In genomic region chr22:35450824-35451541, GRCh38 we compare ENCODE assay signal across 19 cellular contexts. TPM values are rescaled to one million over a fixed set of nuclear protein-coding genes. Genes with fewer than 3 reads are reported as not detected.
DNase-seq lines count a peak whose midpoint lies in the region; TF ChIP-seq lines count a peak whose summit lies in the region.
"Had no signal": no experiment of that assay in that cellular context is flagged by ENCODE, and none has a peak within 500 bp of the region (broad histone marks: within the 10 kb centered on the region; RNA-seq: fewer than 3 reads in every experiment).

No MANE protein-coding gene starts in this region.

- H3K27ac Mint-ChIP-seq in brain (peak overlapping the region in 3 of 5 experiments; percentile 61 to 96 (median 79)), type B pancreatic cell (no peak overlapping the region)
- H3K27ac Mint-ChIP-seq: B cell; CD4-positive, alpha-beta T cell had no signal

- H3K4me3 ChIP-seq in HEK293 (ENCODE audit: low read depth, low read length) (no peak overlapping the region), neural cell (ENCODE audit: low read length) (peak overlapping the region; percentile 25)
- H3K4me3 ChIP-seq: MG63 had no signal

- no peaks in the 10 kb centered on the region for H3K9me3 ChIP-seq in HEK293 (ENCODE audit: control insufficient read depth, insufficient read depth, low read depth, low read length)
- H3K9me3 ChIP-seq in neural cell (ENCODE audit: low read length): no peaks in the 10 kb centered on the region
- H3K9me3 ChIP-seq: MG63 had no signal

- H2AFZ ChIP-seq in neural cell (ENCODE audit: low read depth, low read length): no peak overlapping the region

- H3K4me2 ChIP-seq in neural cell (ENCODE audit: low read length): no peak overlapping the region

- TF ChIP-seq RAD21 in neural cell (conservative IDR thresholded peaks at IDR 0.05): no peak

- no peaks in the 10 kb centered on the region for H3F3A ChIP-seq in neural cell (ENCODE audit: insufficient read depth, low read length, poor library complexity, severe bottlenecking)

- peaks cover 7% of the 10 kb centered on the region for H3K4me1 ChIP-seq in HEK293 (ENCODE audit: control insufficient read depth, insufficient read depth, low read length)

- no peaks in the 10 kb centered on the region for H4K20me1 ChIP-seq in neural cell (ENCODE audit: insufficient read depth)

- DNase-seq in type B pancreatic cell (ENCODE audit: extremely low spot score, unreplicated experiment) (no peak), NCI-H2171 (lab: John Stamatoyannopoulos, UW) (no peak), hippocampal formation (lab: John Stamatoyannopoulos, UW) (no peak), NCI-H524 treated with DMSO at 0.1 percent for 48 hours (lab: John Stamatoyannopoulos, UW) (no peak)
- DNase-seq: CD4-positive, alpha-beta T cell; DMS53; Karpas-422; MG63; NCI-H1092; NCI-H1694; NCI-H2107; NCI-H748 treated with DMSO at 0.1 percent for 48 hours; RPMI8226; SIG-M5 had no signal

- CTCF ChIA-PET in HEK293 (lab: Yijun Ruan, JAX): interaction anchor here (1.0 kb wide), 1 partner anchor 132 kb away, joined by 4 read pairs; no protein-coding TSS in a partner anchor

- H3K27me3 Mint-ChIP-seq in brain (no peaks in the 10 kb centered on the region), type B pancreatic cell (peaks cover 12% of the 10 kb centered on the region)
- H3K27me3 Mint-ChIP-seq: B cell; CD4-positive, alpha-beta T cell had no signal

- H3K27ac ChIP-seq in 22Rv1 (peak overlapping the region; percentile 67; the same call in 1 of the 2 replicates), HEK293 (ENCODE audit: extremely low read depth, low read depth, low read length) (no peak overlapping the region), neural cell (ENCODE audit: low read length) (peak overlapping the region; percentile 62)

- no peaks in the 10 kb centered on the region for H3K9me2 ChIP-seq in neural cell (ENCODE audit: insufficient read depth, low read length)

- H3K4me1 Mint-ChIP-seq in brain (peaks cover 50% of the 10 kb centered on the region), type B pancreatic cell (ENCODE audit: unreplicated experiment) (peaks cover 25% of the 10 kb centered on the region)

- H3K36me3 ChIP-seq in HEK293 (ENCODE audit: control insufficient read depth in 2 of 2, insufficient read depth in 1 of 2, low read length in 2 of 2): peaks cover 0 to 36% of the 10 kb centered on the region in 2 experiments; a peak in 1 of 3 replicates
- no peaks in the 10 kb centered on the region for H3K36me3 ChIP-seq in neural cell (ENCODE audit: insufficient read depth, low read length)

- POLR2A ChIA-PET in HEK293 (lab: Yijun Ruan, JAX): no interaction called here

- peak; percentile 33 for TF ChIP-seq EP300 in neural cell (conservative IDR thresholded peaks at IDR 0.05; ENCODE audit: poor library complexity, severe bottlenecking)

- H3K27me3 ChIP-seq in neural cell (ENCODE audit: insufficient read depth, low read depth, low read length): no peaks in the 10 kb centered on the region
- H3K27me3 ChIP-seq: MG63 had no signal

- TF ChIP-seq CTCF in 22Rv1 (IDR thresholded peaks at IDR 0.05) (no peak), HEK293 (tag by site-specific recombination; IDR thresholded peaks at IDR 0.05) (no peak), brain (conservative IDR thresholded peaks at IDR 0.05) (no peak), neural cell (IDR thresholded peaks at IDR 0.05; ENCODE audit: poor library complexity, severe bottlenecking) (no peak), type B pancreatic cell (conservative IDR thresholded peaks at IDR 0.05) (no peak)

- H3K36me3 Mint-ChIP-seq in brain (no peaks in the 10 kb centered on the region), type B pancreatic cell (no peaks in the 10 kb centered on the region)

- H3K4me3 Mint-ChIP-seq in brain: no peak overlapping the region
- no peak overlapping the region for H3K4me3 Mint-ChIP-seq in type B pancreatic cell
- H3K4me3 Mint-ChIP-seq: B cell; CD4-positive, alpha-beta T cell had no signal

- no peaks in the 10 kb centered on the region for H3K79me2 ChIP-seq in neural cell (replicated peaks; ENCODE audit: insufficient read depth, low read length)

- no peaks in the 10 kb centered on the region for H3K9me3 Mint-ChIP-seq in brain
- H3K9me3 Mint-ChIP-seq in type B pancreatic cell: no peaks in the 10 kb centered on the region
- H3K9me3 Mint-ChIP-seq: CD4-positive, alpha-beta T cell had no signal

- peak overlapping the region; percentile 36 for H3K9ac ChIP-seq in neural cell (ENCODE audit: low read length)

TF ChIP-seq in HEK293, 187 proteins besides CTCF, POLR2A, EP300 and RAD21:
- TF ChIP-seq OSR2 (tag by site-specific recombination; IDR thresholded peaks at IDR 0.05) (no peak), ZNF610 (tag by site-specific recombination; IDR thresholded peaks at IDR 0.05; ENCODE audit: borderline replicate concordance) (no peak), ZNF521 (tag by site-specific recombination; IDR thresholded peaks at IDR 0.05) (no peak), ZNF791 (tag by site-specific recombination; IDR thresholded peaks at IDR 0.05) (no peak), OVOL3 (tag by site-specific recombination; IDR thresholded peaks at IDR 0.05) (no peak), ZNF24 (tag by site-specific recombination; IDR thresholded peaks at IDR 0.05) (peak; percentile 82)

TF ChIP-seq in neural cell, 6 proteins besides CTCF, POLR2A, EP300 and RAD21:
- TF ChIP-seq SMC3 (conservative IDR thresholded peaks at IDR 0.05; ENCODE audit: poor library complexity) (no peak), MXI1 (conservative IDR thresholded peaks at IDR 0.05; ENCODE audit: poor library complexity, severe bottlenecking) (peak; percentile 15)

RNA-seq across cellular contexts. Expression of gene MCM5, which starts 51.0 kb away (rescaled TPM):
- 66.6 TPM for polyA plus RNA-seq in brain (ENCODE audit: insufficient read depth, low read depth, low replicate concordance)
- polyA plus RNA-seq in neural cell: 6.9 and 7.2 TPM in 2 replicates
- 7.5 and 8.0 TPM in 2 replicates for polyA minus RNA-seq in neural cell
- total RNA-seq in type B pancreatic cell (ENCODE audit: low replicate concordance): 45.5 and 98.0 TPM in 2 replicates
